In the genomic region with DNA sequence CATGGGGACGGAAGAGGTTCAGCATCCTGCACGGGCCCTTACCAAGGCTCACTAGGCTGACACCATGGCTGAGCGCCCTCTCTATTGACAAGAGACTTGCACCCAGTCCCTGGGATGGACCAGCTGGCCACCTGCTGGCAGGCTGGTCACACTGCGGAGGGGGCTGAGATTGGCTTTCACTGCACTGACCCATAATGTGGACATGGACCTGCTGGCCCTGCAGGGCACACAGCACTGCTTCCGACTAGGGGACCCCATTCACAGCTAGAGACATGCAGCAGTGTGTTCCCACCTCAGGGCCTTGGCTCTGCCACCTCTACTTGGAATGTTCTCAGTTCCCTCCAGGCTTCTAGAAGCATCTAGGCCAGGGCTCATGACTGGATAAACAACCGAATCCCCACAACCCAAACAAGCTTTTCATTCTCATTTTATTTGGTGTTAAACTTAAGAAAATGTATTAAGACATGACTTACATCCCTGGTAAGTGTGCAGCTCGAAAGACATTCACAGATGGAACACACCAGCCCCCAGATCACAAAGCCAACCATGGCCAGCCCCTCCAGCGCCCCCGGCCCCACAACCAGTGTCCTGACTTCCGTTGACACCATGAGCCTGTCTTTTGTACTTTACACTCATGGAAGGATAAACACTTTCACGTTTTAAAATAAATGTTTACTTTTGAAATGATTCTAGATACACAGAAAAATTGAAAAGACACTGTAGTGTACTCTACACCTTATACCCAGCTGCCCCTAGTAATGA, we compare ENCODE assay signal across 8 cellular contexts. TPM values are rescaled to one million over a fixed set of nuclear protein-coding genes. Genes with fewer than 3 reads are reported as not detected.
DNase-seq lines count a peak whose midpoint lies in the region; ATAC-seq, FAIRE-seq and TF ChIP-seq lines count a peak whose summit lies in the region.

No MANE protein-coding gene starts in this region.

- WGBS in pancreas, 2 donors, result 45 to 50% methylated on average over 11 of the region's 11 CpGs

- intact Hi-C loops in pancreas (cut with DNase I), result loop anchor here in 2 of 3 donors (5.0 to 10.0 kb wide), 2 partner anchors 187 to 190 kb away; partner anchors contain the start of gene UQCRHL (in 2 of the 2)

- POLR2A ChIA-PET in GM10248 (lab: Yijun Ruan, JAX), result interaction anchor here (0.6 kb wide), 1 partner anchor 112 kb away, joined by 3 read pairs; no protein-coding TSS in a partner anchor

- H3K27ac ChIP-seq in pancreas, result no peak overlapping the region

- H3K9me3 ChIP-seq in pancreas, result no peaks in the 10 kb centered on the region

- peak; percentile 78 for TF ChIP-seq CTCF in GM10248 (IDR thresholded peaks at IDR 0.05; ENCODE audit: control extremely low read depth, extremely low read depth, low read depth, missing control alignments)
- TF ChIP-seq CTCF in fibroblast of pulmonary artery (IDR thresholded peaks at IDR 0.05; ENCODE audit: low read length, missing control alignments), result peak; percentile 96
- peak; percentile 54 to 67 (median 60) for TF ChIP-seq CTCF in pancreas (IDR thresholded peaks at IDR 0.05)

- DNase-seq in GM10248 (ENCODE audit: extremely low spot score), result peak; percentile 64
- peak; percentile 32 for DNase-seq in NCI-H1105 treated with DMSO at 0.1 percent for 48 hours (lab: John Stamatoyannopoulos, UW)
- peak; percentile 47 for DNase-seq in activated T-cell treated with anti-CD3 and anti-CD28 coated beads for 48 hours (ENCODE audit: low read depth)
- DNase-seq in fibroblast of pulmonary artery (ENCODE audit: low read depth), result peak; percentile 78
- peak; percentile 51 to 79 (median 74) for DNase-seq in pancreas
- no peak for DNase-seq in NCI-H1694 treated with DMSO at 0.1 percent for 48 hours (lab: John Stamatoyannopoulos, UW)

- no peak for FAIRE-seq in pancreas (lab: Jason Lieb, UNC)

- H3K36me3 ChIP-seq in pancreas, result no peaks in the 10 kb centered on the region

- CTCF ChIA-PET in GM10248 (lab: Yijun Ruan, JAX), result interaction anchor here (0.8 to 3.8 kb wide), 23 partner anchors 9 to 203 kb away, joined by 3 to 25 read pairs (median 4); partner anchors contain the start of genes SRARP, UQCRHL and ZBTB17

- peak; percentile 84 to 95 (median 89) for ATAC-seq in pancreas
- no peak for ATAC-seq in GM19023 (IDR thresholded peaks at IDR 0.05; ENCODE audit: unreplicated experiment)
- no peak for ATAC-seq in HG03280 (IDR thresholded peaks at IDR 0.05; ENCODE audit: unreplicated experiment)

- no peaks in the 10 kb centered on the region for H3K27me3 ChIP-seq in pancreas

- H3K4me3 ChIP-seq in fibroblast of pulmonary artery (replicated peaks; ENCODE audit: low read depth, low read length) (no peak overlapping the region), pancreas (no peak overlapping the region)

- H3K4me1 ChIP-seq in pancreas, result no peaks in the 10 kb centered on the region

RNA-seq across cellular contexts. Expression of gene SRARP, which starts 9.3 kb away (rescaled TPM):
- total RNA-seq in pancreas, result not detected
- not detected for polyA plus RNA-seq in pancreas

RNA-seq across cellular contexts. Expression of gene ZBTB17, which starts 18.9 kb away (rescaled TPM):
- total RNA-seq in pancreas, result 10 to 100 TPM; 16.2 to 24.3 (median 16.7) TPM
- polyA plus RNA-seq in pancreas, result 100 to 1,000 TPM in 1 of 2 donors, 10 to 100 TPM in 1; 90.5 to 106 TPM

RNA-seq across cellular contexts. Expression of gene HSPB7, which starts 23.1 kb away (rescaled TPM):
- 1 to 10 TPM in 3 of 6 donors, under 1 TPM in 3; 0.65 to 4.8 (median 1.3) TPM for total RNA-seq in pancreas
- polyA plus RNA-seq in pancreas, result 10 to 100 TPM in 1 of 2 donors, 1 to 10 TPM in 1; 4.1 to 10.9 TPM

RNA-seq across cellular contexts. Expression of gene CLCNKA, which starts 27.1 kb away (rescaled TPM):
- 1 to 10 TPM in 3 of 6 donors, under 1 TPM in 3; 0.67 to 2.9 (median 1.2) TPM for total RNA-seq in pancreas
- 1 to 10 TPM; 5.4 to 9.3 TPM for polyA plus RNA-seq in pancreas

RNA-seq across cellular contexts. Expression of gene CLCNKB, which starts 48.8 kb away (rescaled TPM):
- total RNA-seq in pancreas, result 1 to 10 TPM in 1 of 6 donors, under 1 TPM in 5; 0.54 to 1.6 (median 0.74) TPM
- 1 to 10 TPM; 1.5 to 1.7 TPM for polyA plus RNA-seq in pancreas

Comparison
In these comparisons a context has a peak if more than half of its experiments do, and no peak if none do; other contexts are left out.
1. ATAC-seq: peak in pancreas (4 of 4); none in GM19023 (single experiment) and HG03280 (single experiment).
2. Peak in every context shown above with its lines, with median percentiles within 50 percentile points of each other: CTCF ChIP-seq.